Comparison of ENCODE assay signal across 27 cellular contexts in genomic region chr13:20017365-20017711, GRCh38.
"Had no signal": no experiment of that assay in that cellular context is flagged by ENCODE, and none has a peak within 500 bp of the region (broad histone marks: within the 10 kb centered on the region; RNA-seq: fewer than 3 reads in every experiment).

No MANE protein-coding gene starts in this region.

- ATAC-seq: left lung; lower lobe of right lung; naive thymus-derived CD8-positive, alpha-beta T cell; pancreas; right cardiac atrium; sciatic nerve; stimulated activated naive CD8-positive, alpha-beta T cell treated with anti-CD3 and anti-CD28 coated beads, Interleukin-15, amount 100 ng/mL, for 72 hours had no signal

- H3K36me3 ChIP-seq: pancreas, uterus had no signal

- H3K27ac Mint-ChIP-seq: nephron, type B pancreatic cell had no signal

- H3K27me3 ChIP-seq: hepatocyte, left lung, pancreas, tibial nerve, uterus had no signal

- H3K9me3 ChIP-seq: pancreas, prostate gland had no signal

- H3K4me3 ChIP-seq: hepatocyte, left lung, lower lobe of right lung, pancreas, prostate gland, skin epidermis, tibial nerve, uterus had no signal

- H3K4me1 Mint-ChIP-seq: nephron, neural crest cell had no signal

- H3K4me3 Mint-ChIP-seq: nephron; neural crest cell; stimulated activated naive CD8-positive, alpha-beta T cell treated with anti-CD3 and anti-CD28 coated beads, Interleukin-15, amount 100 ng/mL, for 72 hours; type B pancreatic cell had no signal

- H3K27me3 Mint-ChIP-seq: naive thymus-derived CD8-positive, alpha-beta T cell; stimulated activated naive CD8-positive, alpha-beta T cell treated with anti-CD3 and anti-CD28 coated beads, Interleukin-15, amount 100 ng/mL, for 72 hours; type B pancreatic cell had no signal

- H3K27ac ChIP-seq: hepatocyte, left lung, lower lobe of right lung, pancreas, prostate gland, skin epidermis, tibial nerve, uterus had no signal

- DNase-seq: islet precursor cell; left lung; lower lobe of right lung; mammary epithelial cell; mesenchymal stem cell; naive thymus-derived CD8-positive, alpha-beta T cell; nucleus accumbens; pancreas; posterior cingulate gyrus; retina; right cardiac atrium; stimulated activated CD4-positive, alpha-beta T cell treated with anti-CD3 and anti-CD28 coated beads, Interleukin-12 subunit alpha, Interleukin-12 subunit beta, amount 100 ng/mL, for 4 hours; stimulated activated CD4-positive, alpha-beta T cell treated with anti-CD3 and anti-CD28 coated beads, Interleukin-15, amount 100 ng/mL, for 24 hours; stimulated activated CD4-positive, alpha-beta T cell treated with anti-CD3 and anti-CD28 coated beads, Interleukin-2, amount 100 ng/mL, for 24 hours; stimulated activated CD4-positive, alpha-beta T cell treated with anti-CD3 and anti-CD28 coated beads, Interleukin-4, amount 100 ng/mL, for 1 hour; stimulated activated naive CD4-positive, alpha-beta T cell; stimulated activated naive CD8-positive, alpha-beta T cell treated with anti-CD3 and anti-CD28 coated beads, Interleukin-15, amount 100 ng/mL, for 72 hours; substantia nigra; uterus had no signal

- H3K4me1 ChIP-seq: left lung, lower lobe of right lung, pancreas, prostate gland, uterus had no signal
